Comparison of ENCODE assay signal across 1 cellular context in genomic region chr22:37244922-37245722, GRCh38.
TF ChIP-seq lines count a peak whose summit lies in the region.

No MANE protein-coding gene starts in this region.

TF ChIP-seq in GM23338, 12 proteins besides CTCF, POLR2A, EP300 and RAD21 (continued from another document):
- TF ChIP-seq, protein P1, sequence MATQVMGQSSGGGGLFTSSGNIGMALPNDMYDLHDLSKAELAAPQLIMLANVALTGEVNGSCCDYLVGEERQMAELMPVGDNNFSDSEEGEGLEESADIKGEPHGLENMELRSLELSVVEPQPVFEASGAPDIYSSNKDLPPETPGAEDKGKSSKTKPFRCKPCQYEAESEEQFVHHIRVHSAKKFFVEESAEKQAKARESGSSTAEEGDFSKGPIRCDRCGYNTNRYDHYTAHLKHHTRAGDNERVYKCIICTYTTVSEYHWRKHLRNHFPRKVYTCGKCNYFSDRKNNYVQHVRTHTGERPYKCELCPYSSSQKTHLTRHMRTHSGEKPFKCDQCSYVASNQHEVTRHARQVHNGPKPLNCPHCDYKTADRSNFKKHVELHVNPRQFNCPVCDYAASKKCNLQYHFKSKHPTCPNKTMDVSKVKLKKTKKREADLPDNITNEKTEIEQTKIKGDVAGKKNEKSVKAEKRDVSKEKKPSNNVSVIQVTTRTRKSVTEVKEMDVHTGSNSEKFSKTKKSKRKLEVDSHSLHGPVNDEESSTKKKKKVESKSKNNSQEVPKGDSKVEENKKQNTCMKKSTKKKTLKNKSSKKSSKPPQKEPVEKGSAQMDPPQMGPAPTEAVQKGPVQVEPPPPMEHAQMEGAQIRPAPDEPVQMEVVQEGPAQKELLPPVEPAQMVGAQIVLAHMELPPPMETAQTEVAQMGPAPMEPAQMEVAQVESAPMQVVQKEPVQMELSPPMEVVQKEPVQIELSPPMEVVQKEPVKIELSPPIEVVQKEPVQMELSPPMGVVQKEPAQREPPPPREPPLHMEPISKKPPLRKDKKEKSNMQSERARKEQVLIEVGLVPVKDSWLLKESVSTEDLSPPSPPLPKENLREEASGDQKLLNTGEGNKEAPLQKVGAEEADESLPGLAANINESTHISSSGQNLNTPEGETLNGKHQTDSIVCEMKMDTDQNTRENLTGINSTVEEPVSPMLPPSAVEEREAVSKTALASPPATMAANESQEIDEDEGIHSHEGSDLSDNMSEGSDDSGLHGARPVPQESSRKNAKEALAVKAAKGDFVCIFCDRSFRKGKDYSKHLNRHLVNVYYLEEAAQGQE (IDR thresholded peaks at IDR 0.05; ENCODE audit: unreplicated experiment): no peak
- no peak for TF ChIP-seq JUNB (IDR thresholded peaks at IDR 0.05; ENCODE audit: unreplicated experiment)
- TF ChIP-seq NANOG (IDR thresholded peaks at IDR 0.05; ENCODE audit: borderline replicate concordance): no peak
- TF ChIP-seq EZH2 (IDR thresholded peaks at IDR 0.05; ENCODE audit: low read depth, unreplicated experiment): no peak
- TF ChIP-seq, protein P2, sequence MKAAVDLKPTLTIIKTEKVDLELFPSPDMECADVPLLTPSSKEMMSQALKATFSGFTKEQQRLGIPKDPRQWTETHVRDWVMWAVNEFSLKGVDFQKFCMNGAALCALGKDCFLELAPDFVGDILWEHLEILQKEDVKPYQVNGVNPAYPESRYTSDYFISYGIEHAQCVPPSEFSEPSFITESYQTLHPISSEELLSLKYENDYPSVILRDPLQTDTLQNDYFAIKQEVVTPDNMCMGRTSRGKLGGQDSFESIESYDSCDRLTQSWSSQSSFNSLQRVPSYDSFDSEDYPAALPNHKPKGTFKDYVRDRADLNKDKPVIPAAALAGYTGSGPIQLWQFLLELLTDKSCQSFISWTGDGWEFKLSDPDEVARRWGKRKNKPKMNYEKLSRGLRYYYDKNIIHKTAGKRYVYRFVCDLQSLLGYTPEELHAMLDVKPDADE (IDR thresholded peaks at IDR 0.05): no peak
